ENCODE assay signal across 8 cellular contexts in genomic region chr7:103148994-103149807, GRCh38. TPM values are rescaled to one million over a fixed set of nuclear protein-coding genes. Genes with fewer than 3 reads are reported as not detected.
DNase-seq lines count a peak whose midpoint lies in the region; ATAC-seq and TF ChIP-seq lines count a peak whose summit lies in the region.

Gene NAPEPLD, minus strand, starts transcription at chr7:103149099. Its CDS starts 20,323 bp downstream, at chr7:103128776.

- POLR2A ChIA-PET in OCI-LY7 (lab: Charles Lee) = interaction anchor here (0.6 to 0.7 kb wide), 3 partner anchors 78 to 266 kb away, joined by 3 read pairs; no protein-coding TSS in a partner anchor

- TF ChIP-seq POLR2A in erythroblast (IDR thresholded peaks at IDR 0.05; ENCODE audit: low read length) = peak; percentile 89

- H3K9ac ChIP-seq in muscle layer of colon (ENCODE audit: low read length) = peak within 1 kb of the TSS; percentile 34

- intact Hi-C loops in OCI-LY7 (cut with micrococcal nuclease; ENCODE audit: unreplicated experiment) = no loop called here

- H3K27ac ChIP-seq in OCI-LY7 (ENCODE audit: low read depth, low read length, poor library complexity, severe bottlenecking) (peak within 1 kb of the TSS; percentile 63), muscle layer of colon (ENCODE audit: low read depth, low read length) (peak within 1 kb of the TSS; percentile 73)

- peaks cover 24% of the 10 kb centered on the region; the same call in 1 of the 2 replicates for H3K79me2 ChIP-seq in OCI-LY7 (ENCODE audit: insufficient read depth, low read depth, low read length)

- TF ChIP-seq CTCF in OCI-LY7 (conservative IDR thresholded peaks at IDR 0.05; ENCODE audit: low read length) = no peak

- H3K27me3 ChIP-seq in muscle layer of colon (ENCODE audit: control insufficient read depth in 1 of 2, insufficient read depth in 2 of 2, low read length in 2 of 2) = no peaks in the 10 kb centered on the region

- H3K4me1 ChIP-seq in OCI-LY7 (ENCODE audit: insufficient read depth, low read length, poor library complexity, severe bottlenecking) (peaks cover 24% of the 10 kb centered on the region), muscle layer of colon (ENCODE audit: insufficient read depth, low read length) (peaks cover 10% of the 10 kb centered on the region)

- peak; percentile 77 for ATAC-seq in GM21526 (IDR thresholded peaks at IDR 0.05; ENCODE audit: low FRiP score, unreplicated experiment)

- H3K36me3 ChIP-seq in OCI-LY7 (ENCODE audit: insufficient read depth, low read length) = no peaks in the 10 kb centered on the region
- no peaks in the 10 kb centered on the region for H3K36me3 ChIP-seq in muscle layer of colon (ENCODE audit: insufficient read depth, low read length)

- BruUV-seq in OCI-LY7 (replicated peaks; lab: Mats Ljungman, UMichigan) = no TSS peak

- H3K9me3 ChIP-seq in OCI-LY7 (ENCODE audit: low read length) = no peaks in the 10 kb centered on the region
- no peaks in the 10 kb centered on the region for H3K9me3 ChIP-seq in muscle layer of colon (ENCODE audit: low read length)

- DNase-seq in DMS114 treated with DMSO at 0.1 percent for 48 hours (lab: John Stamatoyannopoulos, UW; ENCODE audit: unreplicated experiment) (peak; percentile 80), HuH-7 (ENCODE audit: low spot score) (peak; percentile 78), OCI-LY7 (ENCODE audit: low spot score) (peak; percentile 85), erythroblast (lab: John Stamatoyannopoulos, UW) (peak; percentile 91 to 94)
- DNase-seq in activated T-cell treated with anti-CD3 and anti-CD28 coated beads, Interleukin-2, amount 50 U/mL, for 1 hour = peak; percentile 84
- DNase-seq in stimulated activated CD8-positive, alpha-beta memory T cell treated with anti-CD3 and anti-CD28 coated beads, Interleukin-4, amount 100 ng/mL, for 48 hours = peak; percentile 75

- H3K4me2 ChIP-seq in OCI-LY7 (ENCODE audit: low read length) = peak within 1 kb of the TSS; percentile 97

- no peaks in the 10 kb centered on the region; the same call in 1 of the 2 replicates for H4K20me1 ChIP-seq in OCI-LY7 (ENCODE audit: insufficient read depth, low read length)

- peak within 1 kb of the TSS; percentile 90 for H2AFZ ChIP-seq in OCI-LY7 (ENCODE audit: low read length)

- H3K4me3 ChIP-seq in OCI-LY7 (ENCODE audit: low read depth, low read length, poor library complexity, severe bottlenecking) (peak within 1 kb of the TSS; percentile 79), muscle layer of colon (ENCODE audit: low read depth in 1 of 2, low read length in 2 of 2) (peak within 1 kb of the TSS; percentile 69 to 73)

- CTCF ChIA-PET in OCI-LY7 (lab: Charles Lee; ENCODE audit: unreplicated experiment) = interaction anchor here (0.6 kb wide), 1 partner anchor 21 kb away, joined by 3 read pairs; no protein-coding TSS in a partner anchor

- H3K9me2 ChIP-seq in OCI-LY7 (ENCODE audit: insufficient read depth, low read length) = no peaks in the 10 kb centered on the region

RNA-seq across cellular contexts. Expression of gene NAPEPLD, which starts in this region (rescaled TPM):
- 8.5 and 13.5 TPM in 2 replicates for total RNA-seq in OCI-LY7 (2014; rRNA removed; shearing (Covaris generic))
- total RNA-seq in OCI-LY7 (2022) = 15.4 and 15.9 TPM in 2 replicates

Comparison
In these comparisons a context has a peak if more than half of its experiments do, and no peak if none do; other contexts are left out.
1. Peak in every context shown above with its lines: DNase-seq, ATAC-seq, H3K4me3 ChIP-seq and H3K27ac ChIP-seq.